In genomic region chr7:12927635-12928434, GRCh38 we compare ENCODE assay signal across 19 cellular contexts.
"Had no signal": no experiment of that assay in that cellular context is flagged by ENCODE, and none has a peak within 500 bp of the region (broad histone marks: within the 10 kb centered on the region; RNA-seq: fewer than 3 reads in every experiment).

No MANE protein-coding gene starts in this region.

- H3K4me3 ChIP-seq: esophagus muscularis mucosa, psoas muscle, sigmoid colon, testis, uterus had no signal

- H3K36me3 ChIP-seq: esophagus muscularis mucosa, sigmoid colon, uterus had no signal

- H3K27me3 ChIP-seq: esophagus muscularis mucosa, sigmoid colon, testis, uterus had no signal

- DNase-seq: activated CD4-positive, alpha-beta T cell treated with anti-CD3 and anti-CD28 coated beads, Interleukin-2, amount 50 U/mL, for 4 hours; activated CD8-positive, alpha-beta memory T cell treated with anti-CD3 and anti-CD28 coated beads, Interleukin-2, amount 10 ng/mL, durations not matched to agents 7 days and 5 days; activated effector memory CD4-positive, alpha-beta T cell treated with Interleukin-2 at 50 U/mL for 16 hours; activated T-cell treated with anti-CD3 and anti-CD28 coated beads, Interleukin-2, amount 50 U/mL, for 24 hours; amygdala; cerebellar nuclear complex; endodermal cell; glutamatergic neuron; psoas muscle; sigmoid colon; stimulated activated CD4-positive, alpha-beta T cell treated with anti-CD3 and anti-CD28 coated beads, Interleukin-2, amount 100 ng/mL, for 48 hours; stimulated activated CD8-positive, alpha-beta memory T cell treated with anti-CD3 and anti-CD28 coated beads, Interleukin-4, amount 100 ng/mL, for 48 hours; stimulated activated naive CD8-positive, alpha-beta T cell treated with anti-CD3 and anti-CD28 coated beads, Interleukin-15, amount 100 ng/mL, for 72 hours; T-helper 17 cell; testis; uterus had no signal

- H3K27ac ChIP-seq: esophagus muscularis mucosa, psoas muscle, sigmoid colon, testis, uterus had no signal

- H3K9me3 ChIP-seq: esophagus muscularis mucosa, psoas muscle, sigmoid colon, testis, uterus had no signal

- H3K4me1 ChIP-seq: psoas muscle, sigmoid colon, uterus had no signal

- ATAC-seq: activated CD4-positive, CD25-positive, alpha-beta regulatory T cell treated with anti-CD3 and anti-CD28 coated beads, Interleukin-2, amount 50 U/mL, for 24 hours; activated CD8-positive, alpha-beta memory T cell treated with anti-CD3 and anti-CD28 coated beads, Interleukin-2, amount 10 ng/mL, durations not matched to agents 7 days and 5 days; left lobe of liver; psoas muscle; stimulated activated naive CD8-positive, alpha-beta T cell treated with anti-CD3 and anti-CD28 coated beads, Interleukin-15, amount 100 ng/mL, for 72 hours; T-helper 17 cell had no signal
